Comparison of ENCODE assay signal across 22 cellular contexts in genomic region chr7:17965600-17965999, GRCh38. TPM values are rescaled to one million over a fixed set of nuclear protein-coding genes. Genes with fewer than 3 reads are reported as not detected.
DNase-seq lines count a peak whose midpoint lies in the region; TF ChIP-seq lines count a peak whose summit lies in the region.
"Had no signal": no experiment of that assay in that cellular context is flagged by ENCODE, and none has a peak within 500 bp of the region (broad histone marks: within the 10 kb centered on the region; RNA-seq: fewer than 3 reads in every experiment).

No MANE protein-coding gene starts in this region.

- no peaks in the 10 kb centered on the region for H3K36me3 ChIP-seq in mammary epithelial cell (ENCODE audit: insufficient read depth, low read length)
- no peaks in the 10 kb centered on the region for H3K36me3 ChIP-seq in HAP-1 (replicated peaks)
- H3K36me3 ChIP-seq: tibial artery had no signal

- H3K27me3 ChIP-seq in mammary epithelial cell (ENCODE audit: insufficient read depth, low read length) = no peaks in the 10 kb centered on the region
- no peaks in the 10 kb centered on the region for H3K27me3 ChIP-seq in HAP-1 (ENCODE audit: low read depth)
- H3K27me3 ChIP-seq: tibial artery had no signal

- CTCF ChIA-PET in mammary epithelial cell (lab: Charles Lee; ENCODE audit: low non-redundant PET) = interaction anchor here (0.6 kb wide), 1 partner anchor 51 kb away, joined by 4 read pairs; no protein-coding TSS in a partner anchor

- no peak overlapping the region for H3K9ac ChIP-seq in mammary epithelial cell (ENCODE audit: insufficient read depth, low read length)

- no peak overlapping the region for H3K27ac ChIP-seq in mammary epithelial cell (ENCODE audit: insufficient read depth, low read depth, low read length)
- H3K27ac ChIP-seq: tibial artery had no signal

- H3K4me1 ChIP-seq in mammary epithelial cell (ENCODE audit: insufficient read depth, low read length) = peaks cover 8% of the 10 kb centered on the region
- no peaks in the 10 kb centered on the region for H3K4me1 ChIP-seq in HAP-1
- H3K4me1 ChIP-seq: tibial artery had no signal

- H3K79me2 ChIP-seq in mammary epithelial cell (ENCODE audit: insufficient read depth, low read length) = no peaks in the 10 kb centered on the region

- dilution Hi-C loops in mammary epithelial cell (cut with HindIII; ENCODE audit: low sequenced_read_pairs) = no loop called here

- DNase-seq in AG08395 (ENCODE audit: low spot score) = peak; percentile 7
- DNase-seq in LoVo (ENCODE audit: low spot score) = peak; percentile 32
- peak; percentile 77 for DNase-seq in mammary epithelial cell
- DNase-seq in glomerular endothelial cell (ENCODE audit: extremely low read depth, low read depth, low spot score) = peak; percentile 48
- no peak for DNase-seq in HAP-1 (ENCODE audit: low spot score in 2 of 2)
- DNase-seq in stimulated activated CD4-positive, alpha-beta T cell treated with anti-CD3 and anti-CD28 coated beads, Interleukin-4, amount 100 ng/mL, for 4 hours = no peak
- no peak for DNase-seq in activated effector memory CD4-positive, alpha-beta T cell treated with anti-CD3 and anti-CD28 coated beads, Interleukin-2, amount 50 U/mL, for 16 hours
- no peak for DNase-seq in NCI-H345 (lab: John Stamatoyannopoulos, UW)
- DNase-seq: activated CD4-positive, alpha-beta T cell treated with anti-CD3 and anti-CD28 coated beads for 1 hour; activated naive CD4-positive, alpha-beta T cell; caudate nucleus; effector memory CD8-positive, alpha-beta T cell; GF-D8; head of caudate nucleus; kidney; midbrain; NCI-H1092; NCI-H2171 treated with DMSO at 0.1 percent for 48 hours; NK-92 treated with Interleukin-12 subunit alpha and Interleukin-12 subunit beta, amount 100 ng/mL, for 24 hours; SIG-M5; stimulated activated CD4-positive, alpha-beta T cell treated with anti-CD3 and anti-CD28 coated beads, Interleukin-4, amount 100 ng/mL, for 24 hours; tibial artery had no signal

- no peak for TF ChIP-seq CTCF in mammary epithelial cell (conservative IDR thresholded peaks at IDR 0.05 in 1 of 2, IDR thresholded peaks at IDR 0.05 in 1 of 2; ENCODE audit: extremely low read depth in 1 of 2, insufficient read depth in 1 of 2, low read depth in 1 of 2, low read length in 2 of 2)

- H3K9me3 ChIP-seq in mammary epithelial cell (replicated peaks; ENCODE audit: insufficient read depth, low read length) (no peaks in the 10 kb centered on the region), HAP-1 (no peaks in the 10 kb centered on the region)
- H3K9me3 ChIP-seq: tibial artery had no signal

- H3K4me2 ChIP-seq in mammary epithelial cell (ENCODE audit: insufficient read depth, low read depth, low read length) = no peak overlapping the region

- intact Hi-C loops in mammary epithelial cell (cut with micrococcal nuclease) = no loop called here

- no peaks in the 10 kb centered on the region for H4K20me1 ChIP-seq in mammary epithelial cell (ENCODE audit: insufficient read depth, low read length)

- BruUV-seq in mammary epithelial cell (replicated peaks; lab: Mats Ljungman, UMichigan) = no TSS peak

- no peak overlapping the region for H2AFZ ChIP-seq in mammary epithelial cell (ENCODE audit: low read depth, low read length)

- H3K4me3 ChIP-seq in mammary epithelial cell (replicated peaks in 1 of 3; ENCODE audit: insufficient read depth in 1 of 3, low read depth in 2 of 3, low read length in 3 of 3) = no peak overlapping the region
- no peak overlapping the region for H3K4me3 ChIP-seq in HAP-1
- H3K4me3 ChIP-seq: tibial artery had no signal

- in situ Hi-C loops in mammary epithelial cell (cut with MboI; ENCODE audit: low sequenced_read_pairs in 2 of 2) = no loop called here
- in situ Hi-C loops in HAP-1 (cut with MboI; ENCODE audit: low sequenced_read_pairs) = no loop called here

RNA-seq across cellular contexts. Expression of gene SNX13, which starts 25.3 kb away (rescaled TPM):
- total RNA-seq in mammary epithelial cell (10 to 100 TPM; 35.5 to 62.8 TPM), glomerular endothelial cell (16.3 and 22.0 TPM in 2 replicates)
- polyA plus RNA-seq in mammary epithelial cell = 11.1 TPM
- polyA minus RNA-seq in mammary epithelial cell = 62.3 TPM

Comparison
In these comparisons a context has a peak if more than half of its experiments do, and no peak if none do; other contexts are left out.
1. DNase-seq: peak in AG08395 (single experiment), LoVo (single experiment), mammary epithelial cell (single experiment) and glomerular endothelial cell (single experiment); none in HAP-1 (0 of 2), stimulated activated CD4-positive, alpha-beta T cell treated with anti-CD3 and anti-CD28 coated beads, Interleukin-4, amount 100 ng/mL, for 4 hours (0 of 2), activated effector memory CD4-positive, alpha-beta T cell treated with anti-CD3 and anti-CD28 coated beads, Interleukin-2, amount 50 U/mL, for 16 hours (single experiment) and NCI-H345 (single experiment).